In the genomic region with DNA sequence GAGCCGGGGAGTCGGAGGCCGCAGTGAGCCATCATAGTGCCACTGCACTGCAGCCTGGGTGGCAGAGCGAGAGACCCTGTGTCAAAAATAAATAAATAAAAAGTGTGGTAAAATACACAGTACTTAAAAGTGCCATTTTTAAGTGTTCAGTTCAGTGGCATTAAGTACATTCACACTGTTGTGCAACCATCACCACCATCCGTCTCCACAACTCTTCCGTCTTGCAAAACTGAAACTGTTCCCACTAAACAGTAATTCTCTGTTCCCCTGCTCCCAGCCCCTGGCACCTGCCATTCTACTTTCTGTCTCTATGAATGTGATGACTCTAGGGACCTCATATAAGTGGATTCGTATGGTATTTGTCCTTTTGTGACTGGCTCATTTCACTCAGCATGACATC, we compare ENCODE assay signal across 1 cellular context.
A peak's percentile ranks its signal among the peaks of the same experiment; 100 is the strongest.
TF ChIP-seq lines count a peak whose summit lies in the region.

No MANE protein-coding gene starts in this region.

TF ChIP-seq in K562, 482 proteins besides CTCF, POLR2A, EP300 and RAD21:
- TF ChIP-seq CEBPB (tag; IDR thresholded peaks at IDR 0.05) (0 out of 2 replicates have a peak, but pooled peaks have one; percentile 13), BRD4 (IDR thresholded peaks at IDR 0.05) (no peak)
TF ChIP-seq in K562: peak in this region for 1.
